9 cellular contexts compared by ENCODE assay signal in the genomic region with DNA sequence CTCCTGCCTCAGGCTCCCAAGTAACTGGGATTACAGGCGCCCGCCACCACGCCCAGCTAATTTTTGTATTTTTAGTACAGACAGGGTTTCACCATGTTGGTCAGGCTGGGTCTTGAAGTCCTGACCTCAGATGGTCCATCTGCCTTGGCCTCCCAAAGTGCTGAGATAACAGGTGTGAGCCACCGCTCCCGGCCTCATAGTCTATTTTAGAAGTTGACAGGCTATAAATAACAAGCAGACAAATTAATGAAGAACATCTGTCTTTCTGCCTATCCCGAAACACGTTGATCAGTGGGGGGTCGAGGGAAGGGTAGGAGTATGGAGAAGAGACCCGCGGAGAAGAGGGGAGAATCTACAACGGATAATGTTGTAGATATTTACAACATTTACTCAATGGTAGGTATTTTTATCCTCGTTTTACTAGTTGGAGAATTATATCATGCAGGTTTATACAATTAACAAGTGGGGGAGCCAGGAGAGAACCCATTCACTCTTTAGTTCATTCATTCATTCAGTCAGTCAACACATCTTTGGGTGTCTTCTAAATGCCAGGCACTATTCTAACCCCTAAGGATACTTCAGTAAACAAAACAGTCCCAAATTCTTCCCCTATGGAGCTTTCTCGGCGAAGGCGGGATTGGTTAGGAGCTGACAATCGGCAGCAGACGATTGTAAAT. TPM values are rescaled to one million over a fixed set of nuclear protein-coding genes. Genes with fewer than 3 reads are reported as not detected.
DNase-seq lines count a peak whose midpoint lies in the region; ATAC-seq and TF ChIP-seq lines count a peak whose summit lies in the region.
"Had no signal": no experiment of that assay in that cellular context is flagged by ENCODE, and none has a peak within 500 bp of the region (broad histone marks: within the 10 kb centered on the region; RNA-seq: fewer than 3 reads in every experiment).

No MANE protein-coding gene starts in this region.

- peak overlapping the region; percentile 92 for H3K4me2 ChIP-seq in hepatocyte

- H3K27ac ChIP-seq in RWPE2 (ENCODE audit: poor library complexity, severe bottlenecking) (no peak overlapping the region), hepatocyte (peak overlapping the region; percentile 55), suprapubic skin (peak overlapping the region; percentile 94)

- WGBS in hepatocyte (ENCODE audit: low lambda C conversion rate, missing lambda C conversion rate) = 42% methylated on average over 17 of the region's 17 CpGs
- 29% methylated on average over 17 of the region's 17 CpGs for WGBS in suprapubic skin

- TF ChIP-seq POLR2A in suprapubic skin (IDR thresholded peaks at IDR 0.05) = no peak

- TF ChIP-seq CTCF in RWPE2 (IDR thresholded peaks at IDR 0.05; ENCODE audit: poor library complexity, severe bottlenecking) (no peak), hepatocyte (IDR thresholded peaks at IDR 0.05; ENCODE audit: poor library complexity) (no peak), suprapubic skin (IDR thresholded peaks at IDR 0.05) (no peak)

- H3K27me3 Mint-ChIP-seq in T-helper 1 cell treated with Interleukin-12 subunit alpha and Interleukin-12 subunit beta and Interleukin-4 antibody, amounts not matched to agents 30 μg/mL and 1 μg/mL, for 36 hours (ENCODE audit: low read depth) = peaks cover 6% of the 10 kb centered on the region

- peak overlapping the region; percentile 63 for H2AFZ ChIP-seq in hepatocyte

- H3K27me3 ChIP-seq in RWPE2 (ENCODE audit: insufficient read depth, poor library complexity, severe bottlenecking) (no peaks in the 10 kb centered on the region), hepatocyte (no peaks in the 10 kb centered on the region), suprapubic skin (no peaks in the 10 kb centered on the region)
- H3K27me3 ChIP-seq: adrenal gland had no signal

- TF ChIP-seq EP300 in suprapubic skin (IDR thresholded peaks at IDR 0.05) = no peak

- peaks cover 37% of the 10 kb centered on the region for H3K4me1 Mint-ChIP-seq in T-helper 1 cell treated with Interleukin-12 subunit alpha and Interleukin-12 subunit beta and Interleukin-4 antibody, amounts not matched to agents 30 μg/mL and 1 μg/mL, for 36 hours (ENCODE audit: low read depth)

- 0 out of 2 replicates have a peak, but pooled peaks cover 6% of the 10 kb centered on the region for H3K36me3 ChIP-seq in RWPE2 (ENCODE audit: low read depth)
- H3K36me3 ChIP-seq in hepatocyte (replicated peaks; ENCODE audit: insufficient read depth, low read depth) = no peaks in the 10 kb centered on the region
- H3K36me3 ChIP-seq in suprapubic skin = no peaks in the 10 kb centered on the region
- H3K36me3 ChIP-seq: adrenal gland had no signal

- peaks cover 9% of the 10 kb centered on the region for H3K4me1 ChIP-seq in RWPE2 (ENCODE audit: insufficient read depth, poor library complexity, severe bottlenecking)
- peaks cover 28% of the 10 kb centered on the region for H3K4me1 ChIP-seq in hepatocyte (ENCODE audit: insufficient read depth)
- peaks cover 25% of the 10 kb centered on the region for H3K4me1 ChIP-seq in suprapubic skin

- H3K79me2 ChIP-seq in hepatocyte = peaks cover 41% of the 10 kb centered on the region

- H3K36me3 Mint-ChIP-seq in T-helper 1 cell treated with Interleukin-12 subunit alpha and Interleukin-12 subunit beta and Interleukin-4 antibody, amounts not matched to agents 30 μg/mL and 1 μg/mL, for 36 hours (ENCODE audit: low read depth) = peaks cover 19% of the 10 kb centered on the region

- H3K9me3 ChIP-seq in RWPE2 (ENCODE audit: severe bottlenecking) (no peaks in the 10 kb centered on the region), hepatocyte (ENCODE audit: low read depth) (no peaks in the 10 kb centered on the region), suprapubic skin (no peaks in the 10 kb centered on the region)
- H3K9me3 ChIP-seq: adrenal gland had no signal

- H3K27ac Mint-ChIP-seq in T-helper 1 cell treated with Interleukin-12 subunit alpha and Interleukin-12 subunit beta and Interleukin-4 antibody, amounts not matched to agents 30 μg/mL and 1 μg/mL, for 36 hours = peak overlapping the region; percentile 62

- H3K4me3 Mint-ChIP-seq in T-helper 1 cell treated with Interleukin-12 subunit alpha and Interleukin-12 subunit beta and Interleukin-4 antibody, amounts not matched to agents 30 μg/mL and 1 μg/mL, for 36 hours = peak overlapping the region; percentile 74

- no peaks in the 10 kb centered on the region for H4K20me1 ChIP-seq in hepatocyte (ENCODE audit: insufficient read depth, poor library complexity, severe bottlenecking)

- in situ Hi-C loops in ACHN (cut with HindIII; ENCODE audit: low pct_ligation_motif_present, low pct_unique_long_range_greater_than_20kb, low sequenced_read_pairs) = no loop called here

- ATAC-seq in RWPE2 (ENCODE audit: low read depth) = no peak

- DNase-seq in T-helper 1 cell (no peak), RWPE2 (ENCODE audit: low spot score) (no peak), hepatocyte (ENCODE audit: low spot score) (no peak), suprapubic skin (ENCODE audit: low spot score in 2 of 2) (no peak), ACHN (no peak), pons (ENCODE audit: low spot score) (no peak), GOT3 (lab: John Stamatoyannopoulos, UW) (no peak)

- no peaks in the 10 kb centered on the region for H3K9me2 ChIP-seq in hepatocyte (replicated peaks; ENCODE audit: insufficient read depth)

- H3K4me3 ChIP-seq in RWPE2 (ENCODE audit: severe bottlenecking) (peak overlapping the region; percentile 97), hepatocyte (peak overlapping the region; percentile 75), suprapubic skin (peak overlapping the region; percentile 83)

- H3K9me3 Mint-ChIP-seq in T-helper 1 cell treated with Interleukin-12 subunit alpha and Interleukin-12 subunit beta and Interleukin-4 antibody, amounts not matched to agents 30 μg/mL and 1 μg/mL, for 36 hours = no peaks in the 10 kb centered on the region

RNA-seq across cellular contexts. Expression of a gene that starts 0.5 kb away (rescaled TPM):
- total RNA-seq in hepatocyte (18.2 and 19.9 TPM in 2 replicates), suprapubic skin (1 to 10 TPM; 3.3 to 6.5 (median 3.8) TPM)
- polyA plus RNA-seq in hepatocyte = 18.5 and 19.6 TPM in 2 replicates

RNA-seq across cellular contexts. Expression of a gene that starts 36.9 kb away (rescaled TPM):
- total RNA-seq in hepatocyte (27.1 and 30.2 TPM in 2 replicates), suprapubic skin (10 to 100 TPM; 20.7 to 28.1 (median 23.4) TPM)
- polyA plus RNA-seq in hepatocyte = 23.4 and 29.2 TPM in 2 replicates
